22 cellular contexts compared by ENCODE assay signal in genomic region chr13:87981416-87981815, GRCh38.
"Had no signal": no experiment of that assay in that cellular context is flagged by ENCODE, and none has a peak within 500 bp of the region (broad histone marks: within the 10 kb centered on the region; RNA-seq: fewer than 3 reads in every experiment).

No MANE protein-coding gene starts in this region.

- H3K27me3 ChIP-seq: SJSA1 had no signal

- H3K36me3 ChIP-seq: SJSA1 had no signal

- H3K9me2 ChIP-seq: SK-N-SH had no signal

- H3K4me3 ChIP-seq: SJSA1 had no signal

- H3K9me3 ChIP-seq: SK-N-SH had no signal

- H3K4me1 ChIP-seq: SJSA1 had no signal

- DNase-seq: IMR-90, Kasumi-1, KG1, MM.1S, NCI-H1092 treated with DMSO at 0.1 percent for 48 hours, NCI-H1436, NCI-H187, NCI-H2029, NCI-H2081 treated with DMSO at 0.1 percent for 48 hours, NCI-H2171, NCI-H226, NCI-H446, NCI-H510A, NCI-H524 treated with DMSO at 0.1 percent for 48 hours, NCI-H69, NCI-H774, Right ventricle myocardium superior, RPMI8226, SIG-M5, SK-N-SH, SW 1271 had no signal

- H3K27ac ChIP-seq: SJSA1 had no signal

- H3K4me2 ChIP-seq: SK-N-SH had no signal

- H3K9ac ChIP-seq: SK-N-SH had no signal
